ENCODE assay signal across 21 cellular contexts in the genomic region with DNA sequence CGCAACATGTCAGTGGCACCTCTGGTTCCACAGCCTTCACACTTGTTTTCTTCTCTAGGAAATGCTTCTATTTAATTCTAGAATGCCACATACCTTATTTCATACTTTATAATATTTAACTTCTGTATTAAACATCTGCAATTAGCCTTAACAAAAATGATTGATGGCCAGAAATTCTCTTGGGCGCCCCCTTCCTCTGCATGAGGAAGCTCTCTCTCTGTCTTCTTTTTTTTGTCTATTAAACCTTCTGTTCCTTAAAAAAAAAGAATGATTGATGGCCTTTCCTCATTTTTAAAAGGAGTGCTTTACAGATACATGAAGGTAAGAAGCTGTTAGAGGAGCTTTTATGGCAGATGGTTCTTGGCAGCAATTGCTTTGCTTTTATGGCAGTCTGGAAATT.
DNase-seq lines count a peak whose midpoint lies in the region; ATAC-seq, FAIRE-seq and TF ChIP-seq lines count a peak whose summit lies in the region.
"Had no signal": no experiment of that assay in that cellular context is flagged by ENCODE, and none has a peak within 500 bp of the region (broad histone marks: within the 10 kb centered on the region; RNA-seq: fewer than 3 reads in every experiment).

No MANE protein-coding gene starts in this region.

- H3K36me3 ChIP-seq in endodermal cell (ENCODE audit: control insufficient read depth, insufficient read depth, low read length) (no peaks in the 10 kb centered on the region), aorta (ENCODE audit: control insufficient read depth in 1 of 2, insufficient read depth in 2 of 2, low read length in 1 of 2) (no peaks in the 10 kb centered on the region)
- H3K36me3 ChIP-seq: heart right ventricle, MG63, tibial artery had no signal

- H3K9me3 Mint-ChIP-seq in endodermal cell (no peaks in the 10 kb centered on the region), neural crest cell (no peaks in the 10 kb centered on the region)
- H3K9me3 Mint-ChIP-seq: activated T-helper 2 cell treated with anti-CD3 and anti-CD28 coated beads, Interferon-gamma antibody, Interleukin-2, Interleukin-4, amounts not matched to agents 10 μg/mL and 5 μg/mL and 100 μg/mL, durations not matched to agents 14 hours and 24 hours and 36 hours had no signal

- H3K4me1 Mint-ChIP-seq in endodermal cell = peaks cover 12% of the 10 kb centered on the region
- H3K4me1 Mint-ChIP-seq in neural crest cell = peaks cover 4% of the 10 kb centered on the region

- H3K4me1 ChIP-seq in endodermal cell (ENCODE audit: control insufficient read depth, insufficient read depth, low read length) (no peaks in the 10 kb centered on the region), aorta (ENCODE audit: control insufficient read depth in 1 of 2, insufficient read depth in 2 of 2, low read length in 2 of 2) (no peaks in the 10 kb centered on the region)
- H3K4me1 ChIP-seq: heart right ventricle, tibial artery had no signal

- no peaks in the 10 kb centered on the region for H3K27me3 ChIP-seq in endodermal cell (ENCODE audit: control insufficient read depth, insufficient read depth, low read length, poor library complexity, severe bottlenecking)
- no peaks in the 10 kb centered on the region for H3K27me3 ChIP-seq in aorta (ENCODE audit: control insufficient read depth in 1 of 2, insufficient read depth in 2 of 2, low read length in 1 of 2)
- H3K27me3 ChIP-seq: heart right ventricle, MG63, tibial artery had no signal

- H3K9me3 ChIP-seq in endodermal cell (ENCODE audit: control insufficient read depth, low read length) (no peaks in the 10 kb centered on the region), aorta (ENCODE audit: control insufficient read depth, low read length) (no peaks in the 10 kb centered on the region)
- H3K9me3 ChIP-seq: heart right ventricle, tibial artery had no signal

- ATAC-seq in aorta (ENCODE audit: low FRiP score) (no peak), HG02610 (IDR thresholded peaks at IDR 0.05; ENCODE audit: unreplicated experiment) (no peak)
- ATAC-seq: heart right ventricle had no signal

- intact Hi-C loops in aorta (cut with DNase I) = no loop called here

- H3K27ac Mint-ChIP-seq in endodermal cell = no peak overlapping the region
- peak overlapping the region; percentile 88 for H3K27ac Mint-ChIP-seq in neural crest cell (ENCODE audit: unreplicated experiment)
- H3K27ac Mint-ChIP-seq: activated T-helper 2 cell treated with anti-CD3 and anti-CD28 coated beads, Interferon-gamma antibody, Interleukin-2, Interleukin-4, amounts not matched to agents 10 μg/mL and 5 μg/mL and 100 μg/mL, durations not matched to agents 14 hours and 24 hours and 36 hours had no signal

- FAIRE-seq in RCC 7860 (lab: Jason Lieb, UNC) = no peak
- FAIRE-seq: GM18507 had no signal

- DNase-seq in ELR (ENCODE audit: low read depth) = peak; percentile 5
- no peak for DNase-seq in LNCaP clone FGC (ENCODE audit: low read depth)
- DNase-seq in endodermal cell = no peak
- no peak for DNase-seq in neural crest cell (ENCODE audit: low read depth, low spot score)
- no peak for DNase-seq in activated naive CD4-positive, alpha-beta T cell treated with Interleukin-2 at 50 U/mL for 16 hours
- DNase-seq in RCC 7860 (ENCODE audit: low spot score) = no peak
- no peak for DNase-seq in aorta
- DNase-seq: central memory CD4-positive, alpha-beta T cell; DMS79 treated with DMSO at 0.1 percent for 48 hours; effector CD4-positive, alpha-beta T cell; heart right ventricle; mesenchymal stem cell; MG63; NCI-H2029; NCI-H526 treated with DMSO at 0.1 percent for 48 hours; stimulated activated CD4-positive, alpha-beta T cell treated with anti-CD3 and anti-CD28 coated beads, Interleukin-15, amount 100 ng/mL, for 24 hours; stimulated activated naive CD4-positive, alpha-beta T cell; tibial artery had no signal

- 91 to 100% methylated on average over 1 to 2 of the region's 2 CpGs for WGBS in endodermal cell (ENCODE audit: insufficient coverage in 1 of 2, insufficient read length in 1 of 2), 2 experiments
- 92 to 96% methylated on average over 2 of the region's 2 CpGs for WGBS in aorta, 2 donors

- TF ChIP-seq CTCF in LNCaP clone FGC (IDR thresholded peaks at IDR 0.05; ENCODE audit: control insufficient read depth, extremely low read depth, insufficient read depth) (peak; percentile 28), endodermal cell (conservative IDR thresholded peaks at IDR 0.05) (peak; percentile 73), neural crest cell (conservative IDR thresholded peaks at IDR 0.05) (peak; percentile 42)

- H3K27ac ChIP-seq in endodermal cell (ENCODE audit: low read depth, low read length) (no peak overlapping the region), aorta (ENCODE audit: low read depth in 1 of 2, low read length in 2 of 2) (no peak overlapping the region)
- H3K27ac ChIP-seq: heart right ventricle, tibial artery had no signal

- H3K4me3 ChIP-seq in LNCaP clone FGC (ENCODE audit: low read depth, low read length) = no peak overlapping the region
- no peak overlapping the region for H3K4me3 ChIP-seq in endodermal cell (ENCODE audit: low read length)
- no peak overlapping the region for H3K4me3 ChIP-seq in aorta (ENCODE audit: low read length in 2 of 2)
- H3K4me3 ChIP-seq: heart right ventricle, MG63, tibial artery had no signal

- no peaks in the 10 kb centered on the region for H3K36me3 Mint-ChIP-seq in endodermal cell (ENCODE audit: low read depth)
- no peaks in the 10 kb centered on the region for H3K36me3 Mint-ChIP-seq in neural crest cell (ENCODE audit: low read depth)

- H3K27me3 Mint-ChIP-seq in endodermal cell (ENCODE audit: insufficient read depth) = peaks cover 2% of the 10 kb centered on the region
- no peaks in the 10 kb centered on the region for H3K27me3 Mint-ChIP-seq in neural crest cell (ENCODE audit: low read depth)

- no peak overlapping the region for H3K9ac ChIP-seq in endodermal cell (ENCODE audit: extremely low read depth, low read length, poor library complexity, severe bottlenecking)

- H3K4me3 Mint-ChIP-seq in endodermal cell (no peak overlapping the region), neural crest cell (no peak overlapping the region)
